32 cellular contexts compared by ENCODE assay signal in the genomic region with DNA sequence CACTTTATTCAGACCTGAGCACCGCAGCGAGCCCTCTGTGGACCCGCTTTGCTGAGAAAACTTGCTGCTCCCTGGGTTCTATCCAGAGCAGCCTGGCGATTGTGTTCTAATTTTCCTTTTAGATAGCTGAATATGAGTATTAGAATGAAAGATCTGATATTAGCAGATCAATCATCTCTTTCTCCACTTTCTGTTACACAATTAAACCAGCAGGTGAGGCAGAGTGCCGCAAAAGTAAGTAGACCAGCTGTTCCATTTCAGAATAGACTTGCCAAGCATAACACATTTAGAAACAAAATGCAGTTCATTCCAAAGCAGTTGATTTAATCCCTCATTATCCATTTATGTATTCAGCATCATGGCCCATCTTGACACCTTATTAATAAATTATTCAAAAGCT.
"Had no signal": no experiment of that assay in that cellular context is flagged by ENCODE, and none has a peak within 500 bp of the region (broad histone marks: within the 10 kb centered on the region; RNA-seq: fewer than 3 reads in every experiment).

No MANE protein-coding gene starts in this region.

- H3K4me2 ChIP-seq: hepatocyte had no signal

- H3K4me1 Mint-ChIP-seq: activated CD4-positive, alpha-beta memory T cell treated with anti-CD3 and anti-CD28 coated beads, Interleukin-2, amount 10 ng/mL, durations not matched to agents 7 days and 5 days; activated CD4-positive, alpha-beta T cell treated with anti-CD3 and anti-CD28 coated beads, Interleukin-2, amount 10 ng/mL, durations not matched to agents 7 days and 5 days; activated T-helper 17 cell treated with anti-CD3 and anti-CD28 coated beads, Interleukin-2, amount 50 U/mL, for 72 hours; central memory CD8-positive, alpha-beta T cell; stimulated activated naive B cell treated with anti-CD40 and anti-IgM and Interleukin-4, amounts not matched to agents 10 μg/mL and 1 μg/mL and 100 μg/mL, for 72 hours; T-helper 17 cell had no signal

- H3K4me1 ChIP-seq: parathyroid adenoma had no signal

- H3K9me3 Mint-ChIP-seq: activated CD4-positive, alpha-beta memory T cell treated with anti-CD3 and anti-CD28 coated beads, Interleukin-2, amount 10 ng/mL, durations not matched to agents 7 days and 5 days; activated CD4-positive, alpha-beta T cell treated with anti-CD3 and anti-CD28 coated beads, Interleukin-2, amount 10 ng/mL, durations not matched to agents 7 days and 5 days; activated naive CD4-positive, alpha-beta T cell treated with anti-CD3 and anti-CD28 coated beads, Interleukin-2, amount 50 U/mL, for 72 hours; activated T-cell treated with anti-CD3 and anti-CD28 coated beads, Interleukin-2, amount 50 U/mL, for 24 hours; activated T-helper 17 cell treated with anti-CD3 and anti-CD28 coated beads, Interleukin-2, amount 50 U/mL, for 72 hours; central memory CD8-positive, alpha-beta T cell; nephron; stimulated activated naive B cell treated with anti-CD40 and anti-IgM and Interleukin-4, amounts not matched to agents 10 μg/mL and 1 μg/mL and 100 μg/mL, for 72 hours had no signal

- H3K9ac ChIP-seq: parathyroid adenoma had no signal

- H3K27ac ChIP-seq: dorsolateral prefrontal cortex, gastroesophageal sphincter, hepatocyte, parathyroid adenoma, psoas muscle, right atrium auricular region, stomach, suprapubic skin, tibial artery, upper lobe of right lung had no signal

- H3K79me2 ChIP-seq: hepatocyte, parathyroid adenoma had no signal

- FAIRE-seq: bronchial epithelial cell had no signal

- ATAC-seq: activated naive CD4-positive, alpha-beta T cell treated with anti-CD3 and anti-CD28 coated beads, Interleukin-2, amount 50 U/mL, for 72 hours; activated T-helper 17 cell treated with anti-CD3 and anti-CD28 coated beads, Interleukin-2, amount 50 U/mL, for 72 hours; gastroesophageal sphincter; left colon; psoas muscle; stimulated activated naive B cell treated with anti-CD40 and anti-IgM and Interleukin-4, amounts not matched to agents 10 μg/mL and 1 μg/mL and 100 μg/mL, for 72 hours; T-helper 17 cell; upper lobe of right lung had no signal

- H3K36me3 ChIP-seq: gastroesophageal sphincter, stomach, suprapubic skin, tibial artery, upper lobe of right lung had no signal

- H2AFZ ChIP-seq: hepatocyte, parathyroid adenoma had no signal

- H3K27ac Mint-ChIP-seq: activated CD4-positive, alpha-beta memory T cell treated with anti-CD3 and anti-CD28 coated beads, Interleukin-2, amount 10 ng/mL, durations not matched to agents 7 days and 5 days; activated CD4-positive, alpha-beta T cell treated with anti-CD3 and anti-CD28 coated beads, Interleukin-2, amount 10 ng/mL, durations not matched to agents 7 days and 5 days; activated naive CD4-positive, alpha-beta T cell treated with anti-CD3 and anti-CD28 coated beads, Interleukin-2, amount 50 U/mL, for 72 hours; activated T-cell treated with anti-CD3 and anti-CD28 coated beads, Interleukin-2, amount 50 U/mL, for 24 hours; activated T-helper 17 cell treated with anti-CD3 and anti-CD28 coated beads, Interleukin-2, amount 50 U/mL, for 72 hours; nephron; stimulated activated naive B cell treated with anti-CD40 and anti-IgM and Interleukin-4, amounts not matched to agents 10 μg/mL and 1 μg/mL and 100 μg/mL, for 72 hours; T-helper 17 cell had no signal

- DNase-seq: activated CD4-positive, alpha-beta memory T cell treated with anti-CD3 and anti-CD28 coated beads, Interleukin-2, amount 10 ng/mL, durations not matched to agents 7 days and 5 days; activated CD4-positive, alpha-beta T cell treated with anti-CD3 and anti-CD28 coated beads, Interleukin-2, amount 10 ng/mL, durations not matched to agents 7 days and 5 days; activated CD4-positive, CD25-positive, alpha-beta regulatory T cell treated with anti-CD3 and anti-CD28 coated beads, Interleukin-2, amount 50 U/mL, for 72 hours; activated CD8-positive, alpha-beta memory T cell treated with anti-CD3 and anti-CD28 coated beads, Interleukin-2, amount 50 U/mL, for 48 hours; activated T-cell treated with anti-CD3 and anti-CD28 coated beads, Interleukin-2, amount 50 U/mL, for 24 hours; anterior cingulate cortex; dorsolateral prefrontal cortex; effector memory CD4-positive, alpha-beta T cell; erythroblast; kidney; left colon; mammary epithelial cell; nucleus accumbens; psoas muscle; stimulated activated CD4-positive, alpha-beta T cell treated with anti-CD3 and anti-CD28 coated beads, Interleukin-15, amount 100 ng/mL, for 24 hours; stimulated activated CD4-positive, alpha-beta T cell treated with anti-CD3 and anti-CD28 coated beads, Interleukin-2, amount 100 ng/mL, for 24 hours; stimulated activated naive B cell treated with anti-CD40 and anti-IgM and Interleukin-4, amounts not matched to agents 10 μg/mL and 1 μg/mL and 100 μg/mL, for 72 hours; stomach; T-helper 17 cell; T1000; tibial artery; upper lobe of right lung had no signal

- H3K27me3 ChIP-seq: gastroesophageal sphincter, hepatocyte, right atrium auricular region, stomach, suprapubic skin, tibial artery, upper lobe of right lung had no signal

- H3K36me3 Mint-ChIP-seq: activated naive CD4-positive, alpha-beta T cell treated with anti-CD3 and anti-CD28 coated beads, Interleukin-2, amount 50 U/mL, for 72 hours; stimulated activated naive B cell treated with anti-CD40 and anti-IgM and Interleukin-4, amounts not matched to agents 10 μg/mL and 1 μg/mL and 100 μg/mL, for 72 hours had no signal

- H3K4me3 Mint-ChIP-seq: activated CD4-positive, alpha-beta memory T cell treated with anti-CD3 and anti-CD28 coated beads, Interleukin-2, amount 10 ng/mL, durations not matched to agents 7 days and 5 days; activated CD4-positive, alpha-beta T cell treated with anti-CD3 and anti-CD28 coated beads, Interleukin-2, amount 10 ng/mL, durations not matched to agents 7 days and 5 days; activated T-cell treated with anti-CD3 and anti-CD28 coated beads, Interleukin-2, amount 50 U/mL, for 24 hours; activated T-helper 17 cell treated with anti-CD3 and anti-CD28 coated beads, Interleukin-2, amount 50 U/mL, for 72 hours; central memory CD8-positive, alpha-beta T cell; nephron; stimulated activated naive B cell treated with anti-CD40 and anti-IgM and Interleukin-4, amounts not matched to agents 10 μg/mL and 1 μg/mL and 100 μg/mL, for 72 hours; T-helper 17 cell had no signal

- H3K9me3 ChIP-seq: gastroesophageal sphincter, psoas muscle, right atrium auricular region, stomach, suprapubic skin, tibial artery, upper lobe of right lung had no signal

- H3K4me3 ChIP-seq: dorsolateral prefrontal cortex, gastroesophageal sphincter, hepatocyte, psoas muscle, right atrium auricular region, stomach, suprapubic skin, tibial artery, upper lobe of right lung had no signal
